In the genomic region with DNA sequence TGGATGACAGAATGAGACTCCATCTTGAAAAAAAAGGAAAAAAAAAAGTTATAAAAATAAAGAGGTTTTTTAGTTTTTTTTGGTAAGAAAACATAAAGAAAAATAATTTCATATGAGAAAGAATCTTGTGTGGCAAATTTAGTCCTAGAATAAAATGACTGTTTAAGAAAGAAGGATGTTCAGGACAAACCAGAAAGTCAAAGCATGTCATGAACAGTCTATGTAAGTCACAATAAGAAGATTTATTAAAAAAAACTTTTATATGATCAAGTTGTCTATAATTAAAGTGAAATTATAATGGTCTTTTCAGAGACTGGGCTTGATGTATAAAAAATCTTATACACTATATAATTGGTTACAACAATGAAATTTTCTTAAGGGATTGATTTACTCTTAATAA, we compare ENCODE assay signal across 15 cellular contexts.
"Had no signal": no experiment of that assay in that cellular context is flagged by ENCODE, and none has a peak within 500 bp of the region (broad histone marks: within the 10 kb centered on the region; RNA-seq: fewer than 3 reads in every experiment).

No MANE protein-coding gene starts in this region.

- H3K4me1 ChIP-seq: gastrocnemius medialis, spleen, upper lobe of left lung had no signal

- H3K27ac ChIP-seq: gastrocnemius medialis, spleen, thoracic aorta, upper lobe of left lung, WERI-Rb-1 had no signal

- DNase-seq: activated CD4-positive, alpha-beta T cell treated with anti-CD3 and anti-CD28 coated beads for 1 hour; activated CD4-positive, alpha-beta T cell treated with anti-CD3 and anti-CD28 coated beads, Interleukin-2, amount 50 U/mL, for 4 hours; activated gamma-delta T cell; cerebellar nuclear complex; cortex of kidney; gastrocnemius medialis; kidney; nephron progenitor cell; nucleus accumbens; spleen; stimulated activated naive B cell treated with anti-CD40 and anti-IgM and Interleukin-4, amounts not matched to agents 10 μg/mL and 1 μg/mL and 100 μg/mL, for 72 hours; upper lobe of left lung; WERI-Rb-1 had no signal

- H3K36me3 ChIP-seq: gastrocnemius medialis, spleen, thoracic aorta, upper lobe of left lung, WERI-Rb-1 had no signal

- H3K9me3 ChIP-seq: thoracic aorta had no signal

- H3K4me3 ChIP-seq: gastrocnemius medialis, lung, spleen, thoracic aorta, upper lobe of left lung had no signal

- H3K27me3 ChIP-seq: gastrocnemius medialis, spleen, upper lobe of left lung had no signal
